Comparison of ENCODE assay signal across 15 cellular contexts in the genomic region with DNA sequence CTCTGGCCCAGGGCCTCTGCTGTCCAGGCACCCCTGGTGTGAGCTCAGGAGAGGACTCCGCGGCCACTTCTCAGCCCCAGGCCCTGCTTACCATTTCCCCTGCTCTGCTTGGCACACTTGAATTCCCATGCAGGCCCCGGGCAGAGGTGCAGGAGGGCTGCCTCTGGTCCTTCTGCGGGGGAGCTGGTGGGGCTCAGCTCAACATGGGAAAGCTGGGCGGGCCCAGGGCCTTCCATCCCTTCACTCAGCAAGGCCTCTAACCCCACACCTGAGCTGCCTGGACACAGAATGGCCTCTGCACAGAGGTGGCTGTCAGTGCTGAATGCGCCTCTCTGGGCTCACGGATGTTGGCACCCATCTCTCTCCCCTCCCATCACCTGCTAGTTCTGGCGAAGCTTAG. TPM values are rescaled to one million over a fixed set of nuclear protein-coding genes. Genes with fewer than 3 reads are reported as not detected.
DNase-seq lines count a peak whose midpoint lies in the region; ATAC-seq and TF ChIP-seq lines count a peak whose summit lies in the region.
"Had no signal": no experiment of that assay in that cellular context is flagged by ENCODE, and none has a peak within 500 bp of the region (broad histone marks: within the 10 kb centered on the region; RNA-seq: fewer than 3 reads in every experiment).

No MANE protein-coding gene starts in this region.

- intact Hi-C loops in dorsolateral prefrontal cortex (cut with DNase I), result no loop called here

- peaks cover 8% of the 10 kb centered on the region for H3K27me3 Mint-ChIP-seq in glutamatergic neuron (ENCODE audit: unreplicated experiment)
- H3K27me3 Mint-ChIP-seq: CD4-positive, CD25-positive, alpha-beta regulatory T cell had no signal

- H3K27ac Mint-ChIP-seq in glutamatergic neuron (ENCODE audit: unreplicated experiment), result no peak overlapping the region
- H3K27ac Mint-ChIP-seq: CD8-positive, alpha-beta memory T cell had no signal

- H3K4me3 Mint-ChIP-seq in glutamatergic neuron (ENCODE audit: unreplicated experiment), result peak overlapping the region; percentile 30
- H3K4me3 Mint-ChIP-seq: CD4-positive, CD25-positive, alpha-beta regulatory T cell; CD8-positive, alpha-beta memory T cell; H9 had no signal

- ATAC-seq in GM18517 (IDR thresholded peaks at IDR 0.05; ENCODE audit: unreplicated experiment), result no peak

- H3K27me3 ChIP-seq in WERI-Rb-1 (ENCODE audit: insufficient read depth, low read depth, severe bottlenecking) (no peaks in the 10 kb centered on the region), dorsolateral prefrontal cortex (no peaks in the 10 kb centered on the region)
- H3K27me3 ChIP-seq: BE2C had no signal

- H3K4me3 ChIP-seq in WERI-Rb-1 (ENCODE audit: low read depth, low read length) (no peak overlapping the region), dorsolateral prefrontal cortex (no peak overlapping the region)

- peaks cover 5% of the 10 kb centered on the region for H3K36me3 Mint-ChIP-seq in glutamatergic neuron (ENCODE audit: unreplicated experiment)

- peaks cover 12% of the 10 kb centered on the region for H3K9me3 Mint-ChIP-seq in glutamatergic neuron (ENCODE audit: unreplicated experiment)
- H3K9me3 Mint-ChIP-seq: CD4-positive, CD25-positive, alpha-beta regulatory T cell; CD8-positive, alpha-beta memory T cell; H9 had no signal

- no peaks in the 10 kb centered on the region for H3K9me3 ChIP-seq in WERI-Rb-1 (ENCODE audit: severe bottlenecking)
- H3K9me3 ChIP-seq: BE2C had no signal

- H3K27ac ChIP-seq in WERI-Rb-1 (peak overlapping the region; percentile 87), dorsolateral prefrontal cortex (peak overlapping the region in 50 of 59 donors; percentile 0 to 91 (median 60))

- H3K36me3 ChIP-seq in WERI-Rb-1, result peaks cover 51% of the 10 kb centered on the region

- peaks cover 18% of the 10 kb centered on the region for H3K4me1 Mint-ChIP-seq in glutamatergic neuron (ENCODE audit: low read depth, unreplicated experiment)
- H3K4me1 Mint-ChIP-seq: CD4-positive, CD25-positive, alpha-beta regulatory T cell; CD8-positive, alpha-beta memory T cell had no signal

- TF ChIP-seq CTCF in WERI-Rb-1 (IDR thresholded peaks at IDR 0.05; ENCODE audit: low read depth, low read length), result no peak
- TF ChIP-seq CTCF in dorsolateral prefrontal cortex (IDR thresholded peaks at IDR 0.05 in 54 of 56, conservative IDR thresholded peaks at IDR 0.05 in 2 of 56; ENCODE audit: low read depth in 1 of 56, partially characterized antibody in 56 of 56), result no peak
- no peak for TF ChIP-seq CTCF in glutamatergic neuron (IDR thresholded peaks at IDR 0.05; ENCODE audit: partially characterized antibody, unreplicated experiment)

- DNase-seq in WERI-Rb-1 (no peak), dorsolateral prefrontal cortex (no peak), glutamatergic neuron (no peak), DMS114 treated with DMSO at 0.1 percent for 48 hours (lab: John Stamatoyannopoulos, UW; ENCODE audit: unreplicated experiment) (no peak), NCI-H1105 (lab: John Stamatoyannopoulos, UW) (no peak)
- DNase-seq: ACHN; BE2C; C1 segment of cervical spinal cord; CD4-positive, CD25-positive, alpha-beta regulatory T cell; CD8-positive, alpha-beta memory T cell; COR-L47; DMS 273 treated with DMSO at 0.1 percent for 48 hours; GOT3; H9 had no signal

RNA-seq across cellular contexts. Expression of gene RNPS1, which starts 12.5 kb away (rescaled TPM):
- total RNA-seq in dorsolateral prefrontal cortex (100 to 1,000 TPM; 162 to 285 (median 225) TPM), glutamatergic neuron (ENCODE audit: unreplicated experiment) (220 TPM)

RNA-seq across cellular contexts. Expression of gene ECI1, which starts 29.1 kb away (rescaled TPM):
- total RNA-seq in dorsolateral prefrontal cortex (10 to 100 TPM; 24.9 to 65.0 (median 34.8) TPM), glutamatergic neuron (ENCODE audit: unreplicated experiment) (50.9 TPM)

RNA-seq across cellular contexts. Expression of gene DNASE1L2, which starts 44.2 kb away (rescaled TPM):
- total RNA-seq in dorsolateral prefrontal cortex (10 to 100 TPM in 40 of 120 experiments, 1 to 10 TPM in 80; 2.9 to 21.6 (median 8.2) TPM), glutamatergic neuron (ENCODE audit: unreplicated experiment) (3.4 TPM)

RNA-seq across cellular contexts. Expression of gene E4F1, which starts 57.1 kb away (rescaled TPM):
- total RNA-seq in dorsolateral prefrontal cortex (10 to 100 TPM; 22.7 to 49.6 (median 30.9) TPM), glutamatergic neuron (ENCODE audit: unreplicated experiment) (53.4 TPM)
